ENCODE assay signal across 9 cellular contexts in the genomic region with DNA sequence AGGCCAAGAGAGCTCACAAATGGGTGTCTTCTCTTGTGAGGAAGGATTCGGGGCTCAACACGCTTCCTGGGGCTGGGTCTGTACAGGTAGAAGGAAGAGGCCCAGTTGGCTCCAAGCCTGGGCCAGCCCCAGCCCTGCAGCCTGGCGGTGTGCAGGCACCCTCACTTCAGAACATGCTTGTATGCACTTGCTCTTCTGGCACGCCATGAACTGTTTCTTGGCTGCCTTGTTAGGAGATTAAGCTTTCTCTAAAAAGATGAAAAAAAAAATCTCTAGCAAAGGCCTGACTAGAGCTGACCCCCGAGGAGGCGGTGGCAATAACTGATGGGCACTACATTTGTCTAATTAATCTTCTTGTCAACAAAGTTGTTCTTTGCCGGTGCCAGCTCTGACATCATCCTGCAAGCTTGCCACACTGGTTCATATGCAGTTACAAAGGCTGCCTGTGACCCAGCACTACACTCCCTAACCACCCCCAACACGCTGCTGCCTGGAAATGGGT.
DNase-seq lines count a peak whose midpoint lies in the region; ATAC-seq and TF ChIP-seq lines count a peak whose summit lies in the region.
"Had no signal": no experiment of that assay in that cellular context is flagged by ENCODE, and none has a peak within 500 bp of the region (broad histone marks: within the 10 kb centered on the region; RNA-seq: fewer than 3 reads in every experiment).

No MANE protein-coding gene starts in this region.

- no peaks in the 10 kb centered on the region for H3K9me3 Mint-ChIP-seq in activated CD4-positive, alpha-beta memory T cell treated with anti-CD3 and anti-CD28 coated beads for 36 hours

- POLR2A ChIA-PET in activated CD4-positive, alpha-beta memory T cell treated with anti-CD3 and anti-CD28 coated beads for 36 hours (lab: Charles Lee): no interaction called here

- ATAC-seq in lower lobe of right lung: peak; percentile 53 to 59
- no peak for ATAC-seq in mucosa of descending colon
- no peak for ATAC-seq in GM19463 (IDR thresholded peaks at IDR 0.05; ENCODE audit: unreplicated experiment)
- ATAC-seq: stimulated activated naive CD8-positive, alpha-beta T cell treated with anti-CD3 and anti-CD28 coated beads, Interleukin-15, Interleukin-2, amounts not matched to agents 100 U/mL and 50 U/mL, for 24 hours had no signal

- H3K36me3 ChIP-seq in lower lobe of right lung: no peaks in the 10 kb centered on the region
- no peaks in the 10 kb centered on the region for H3K36me3 ChIP-seq in testis (ENCODE audit: low read depth, missing control alignments)
- H3K36me3 ChIP-seq in mucosa of descending colon (ENCODE audit: low read depth): no peaks in the 10 kb centered on the region

- H3K27me3 ChIP-seq in dorsolateral prefrontal cortex: peaks cover 0 to 4% (median 0%) of the 10 kb centered on the region in 45 donors
- H3K27me3 ChIP-seq in lower lobe of right lung (ENCODE audit: low read depth): peaks cover 19% of the 10 kb centered on the region
- H3K27me3 ChIP-seq in testis: no peaks in the 10 kb centered on the region

- peak overlapping the region in 3 of 59 donors; percentile 12 to 34 (median 13) for H3K4me3 ChIP-seq in dorsolateral prefrontal cortex
- no peak overlapping the region for H3K4me3 ChIP-seq in lower lobe of right lung
- no peak overlapping the region for H3K4me3 ChIP-seq in testis
- H3K4me3 ChIP-seq in mucosa of descending colon: no peak overlapping the region

- H3K36me3 Mint-ChIP-seq in activated CD4-positive, alpha-beta memory T cell treated with anti-CD3 and anti-CD28 coated beads for 36 hours: no peaks in the 10 kb centered on the region

- H3K4me1 ChIP-seq in lower lobe of right lung: peaks cover 18% of the 10 kb centered on the region
- H3K4me1 ChIP-seq in testis: peaks cover 10% of the 10 kb centered on the region
- H3K4me1 ChIP-seq in mucosa of descending colon (ENCODE audit: low read depth): no peaks in the 10 kb centered on the region

- WGBS in testis, 2 donors: 70 to 71% methylated on average over 8 of the region's 8 CpGs

- H3K9me3 ChIP-seq in lower lobe of right lung (no peaks in the 10 kb centered on the region), testis (no peaks in the 10 kb centered on the region), mucosa of descending colon (no peaks in the 10 kb centered on the region)

- peaks cover 12% of the 10 kb centered on the region for H3K4me1 Mint-ChIP-seq in activated CD4-positive, alpha-beta memory T cell treated with anti-CD3 and anti-CD28 coated beads for 36 hours (ENCODE audit: low read depth)

- H3K27me3 Mint-ChIP-seq in activated CD4-positive, alpha-beta memory T cell treated with anti-CD3 and anti-CD28 coated beads for 36 hours: peaks cover 26% of the 10 kb centered on the region

- DNase-seq in NCI-H446 treated with DMSO at 0.1 percent for 48 hours (lab: John Stamatoyannopoulos, UW) (peak; percentile 98), dorsolateral prefrontal cortex (peak; percentile 27 to 97 (median 91)), lower lobe of right lung (peak; percentile 64), testis (peak; percentile 61), mucosa of descending colon (no peak), NAMALWA (ENCODE audit: low spot score) (no peak)
- DNase-seq in activated CD4-positive, alpha-beta memory T cell treated with anti-CD3 and anti-CD28 coated beads for 36 hours: no peak
- DNase-seq: stimulated activated naive CD8-positive, alpha-beta T cell treated with anti-CD3 and anti-CD28 coated beads, Interleukin-15, Interleukin-2, amounts not matched to agents 100 U/mL and 50 U/mL, for 24 hours had no signal

- CTCF ChIA-PET in activated CD4-positive, alpha-beta memory T cell treated with anti-CD3 and anti-CD28 coated beads for 36 hours (lab: Charles Lee): interaction anchor here (2.3 kb wide), 1 partner anchor 955 kb away, joined by 8 read pairs; no protein-coding TSS in a partner anchor

- no peak overlapping the region for H3K4me3 Mint-ChIP-seq in activated CD4-positive, alpha-beta memory T cell treated with anti-CD3 and anti-CD28 coated beads for 36 hours

- H3K27ac Mint-ChIP-seq in activated CD4-positive, alpha-beta memory T cell treated with anti-CD3 and anti-CD28 coated beads for 36 hours: no peak overlapping the region

- intact Hi-C loops in dorsolateral prefrontal cortex (cut with DNase I) (loop anchor here (2.0 to 10.0 kb wide), 6 partner anchors 185 to 789 kb away; no protein-coding TSS in a partner anchor), lower lobe of right lung (cut with DNase I) (loop anchor here (5.0 kb wide), 1 partner anchor 661 kb away; no protein-coding TSS in a partner anchor), testis (cut with DNase I; ENCODE audit: low total_unique reads) (loop anchor here (10.0 kb wide), 3 partner anchors 659 to 949 kb away; no protein-coding TSS in a partner anchor), mucosa of descending colon (cut with DNase I, micrococcal nuclease) (loop anchor here (5.0 to 10.0 kb wide), 2 partner anchors 661 to 789 kb away; no protein-coding TSS in a partner anchor)
- intact Hi-C loops in activated CD4-positive, alpha-beta memory T cell treated with anti-CD3 and anti-CD28 coated beads for 36 hours (cut with micrococcal nuclease): no loop called here

- peak in 12 of 56 donors; percentile 7 to 26 (median 18) for TF ChIP-seq CTCF in dorsolateral prefrontal cortex (IDR thresholded peaks at IDR 0.05 in 54 of 56, conservative IDR thresholded peaks at IDR 0.05 in 2 of 56; ENCODE audit: low read depth in 1 of 56, partially characterized antibody in 56 of 56)
- TF ChIP-seq CTCF in lower lobe of right lung (IDR thresholded peaks at IDR 0.05): no peak
- no peak for TF ChIP-seq CTCF in testis (IDR thresholded peaks at IDR 0.05)
- TF ChIP-seq CTCF in mucosa of descending colon (IDR thresholded peaks at IDR 0.05): no peak

- no peak for TF ChIP-seq POLR2A in testis (IDR thresholded peaks at IDR 0.05)

- H3K27ac ChIP-seq in dorsolateral prefrontal cortex: peak overlapping the region; percentile 33 to 99 (median 97)
- H3K27ac ChIP-seq in lower lobe of right lung: no peak overlapping the region
- no peak overlapping the region for H3K27ac ChIP-seq in testis

Comparison
In these comparisons a context has a peak if more than half of its experiments do, and no peak if none do; other contexts are left out.
1. DNase-seq: peak in NCI-H446 treated with DMSO at 0.1 percent for 48 hours (single experiment), dorsolateral prefrontal cortex (10 of 10), lower lobe of right lung (single experiment) and testis (single experiment); none in mucosa of descending colon (0 of 3), activated CD4-positive, alpha-beta memory T cell treated with anti-CD3 and anti-CD28 coated beads for 36 hours (single experiment) and NAMALWA (single experiment).
2. H3K27ac ChIP-seq: peak in dorsolateral prefrontal cortex (59 of 59); none in lower lobe of right lung (single experiment) and testis (0 of 2).
3. ATAC-seq: peak in lower lobe of right lung (2 of 2); none in mucosa of descending colon (single experiment) and GM19463 (single experiment).